ENCODE assay signal across 23 cellular contexts in genomic region chr7:11141541-11141940, GRCh38.
DNase-seq lines count a peak whose midpoint lies in the region; ATAC-seq, FAIRE-seq and TF ChIP-seq lines count a peak whose summit lies in the region.
"Had no signal": no experiment of that assay in that cellular context is flagged by ENCODE, and none has a peak within 500 bp of the region (broad histone marks: within the 10 kb centered on the region; RNA-seq: fewer than 3 reads in every experiment).

No MANE protein-coding gene starts in this region.

- H3K27ac ChIP-seq in SK-N-MC (peak overlapping the region; percentile 35; the same call in 1 of the 2 replicates), HepG2 (ENCODE audit: extremely low read length, insufficient read depth, low read length) (no peak overlapping the region)
- H3K27ac ChIP-seq: BLaER1 had no signal

- TF ChIP-seq EP300 in HepG2 (IDR thresholded peaks at IDR 0.05; ENCODE audit: low read depth in 2 of 2, low read length in 2 of 2), result no peak
- no peak for TF ChIP-seq EP300 in HepG2 (CRISPR knock-in tag; IDR thresholded peaks at IDR 0.05; ENCODE audit: borderline replicate concordance)

- WGBS in HepG2 (ENCODE audit: low lambda C conversion rate), result over 99% methylated on average over 3 of the region's 3 CpGs

- H4K20me1 ChIP-seq in HepG2 (ENCODE audit: insufficient read depth, low read length), result no peaks in the 10 kb centered on the region
- H4K20me1 ChIP-seq: BLaER1 had no signal

- POLR2A ChIA-PET in activated CD4-positive, alpha-beta T cell treated with anti-CD3 and anti-CD28 coated beads, Interleukin-2, amount 10 ng/mL, durations not matched to agents 7 days and 5 days (lab: Charles Lee), result no interaction called here
- POLR2A ChIA-PET in HepG2 (lab: Yijun Ruan, JAX), result no interaction called here

- H3K27me3 Mint-ChIP-seq in activated CD4-positive, alpha-beta T cell treated with anti-CD3 and anti-CD28 coated beads, Interleukin-2, amount 10 ng/mL, durations not matched to agents 7 days and 5 days, result no peaks in the 10 kb centered on the region
- H3K27me3 Mint-ChIP-seq: CD4-positive, alpha-beta memory T cell; CD4-positive, CD25-positive, alpha-beta regulatory T cell; CD8-positive, alpha-beta memory T cell had no signal

- TF ChIP-seq RAD21 in HepG2 (CRISPR knock-in tag; IDR thresholded peaks at IDR 0.05), result no peak

- intact Hi-C loops in HepG2 (cut with micrococcal nuclease; ENCODE audit: unreplicated experiment), result no loop called here

- no peaks in the 10 kb centered on the region for H3K9me3 Mint-ChIP-seq in activated CD4-positive, alpha-beta T cell treated with anti-CD3 and anti-CD28 coated beads, Interleukin-2, amount 10 ng/mL, durations not matched to agents 7 days and 5 days
- H3K9me3 Mint-ChIP-seq: CD14-positive monocyte; CD4-positive, alpha-beta memory T cell; CD4-positive, CD25-positive, alpha-beta regulatory T cell; CD8-positive, alpha-beta memory T cell had no signal

- H3K27ac Mint-ChIP-seq in activated CD4-positive, alpha-beta T cell treated with anti-CD3 and anti-CD28 coated beads, Interleukin-2, amount 10 ng/mL, durations not matched to agents 7 days and 5 days, result no peak overlapping the region
- H3K27ac Mint-ChIP-seq: CD4-positive, alpha-beta memory T cell; CD4-positive, CD25-positive, alpha-beta regulatory T cell; CD8-positive, alpha-beta memory T cell had no signal

- BruUV-seq in HepG2 (replicated peaks; lab: Mats Ljungman, UMichigan), result no TSS peak

- peaks cover 3% of the 10 kb centered on the region for H3K36me3 Mint-ChIP-seq in activated CD4-positive, alpha-beta T cell treated with anti-CD3 and anti-CD28 coated beads, Interleukin-2, amount 10 ng/mL, durations not matched to agents 7 days and 5 days (ENCODE audit: low read depth)

- H3K4me1 Mint-ChIP-seq in activated CD4-positive, alpha-beta T cell treated with anti-CD3 and anti-CD28 coated beads, Interleukin-2, amount 10 ng/mL, durations not matched to agents 7 days and 5 days, result no peaks in the 10 kb centered on the region
- H3K4me1 Mint-ChIP-seq: CD14-positive monocyte had no signal

- no peaks in the 10 kb centered on the region for H3K4me1 ChIP-seq in HepG2 (ENCODE audit: insufficient read depth, low read length)
- H3K4me1 ChIP-seq: BE2C, BLaER1 had no signal

- no peak overlapping the region for H2AFZ ChIP-seq in HepG2 (ENCODE audit: low read length)

- H3K4me3 Mint-ChIP-seq in activated CD4-positive, alpha-beta T cell treated with anti-CD3 and anti-CD28 coated beads, Interleukin-2, amount 10 ng/mL, durations not matched to agents 7 days and 5 days, result no peak overlapping the region
- H3K4me3 Mint-ChIP-seq: CD14-positive monocyte; CD4-positive, alpha-beta memory T cell; CD4-positive, CD25-positive, alpha-beta regulatory T cell; CD8-positive, alpha-beta memory T cell had no signal

- peak; percentile 50 for ATAC-seq in GM18861 (IDR thresholded peaks at IDR 0.05; ENCODE audit: unreplicated experiment)
- peak; percentile 57 for ATAC-seq in HG03432 (IDR thresholded peaks at IDR 0.05; ENCODE audit: unreplicated experiment)
- ATAC-seq in HepG2, result no peak

- peaks cover 33% of the 10 kb centered on the region for H3K36me3 ChIP-seq in SK-N-MC (ENCODE audit: insufficient read depth, low read length)
- H3K36me3 ChIP-seq in HepG2 (replicated peaks in 1 of 2; ENCODE audit: control insufficient read depth in 1 of 2, insufficient read depth in 2 of 2, low read length in 2 of 2), result 0 out of 5 replicates have a peak, but pooled peaks cover 0 to 4% of the 10 kb centered on the region in 2 experiments

- TF ChIP-seq POLR2A in HepG2 (IDR thresholded peaks at IDR 0.05; ENCODE audit: insufficient read depth in 1 of 2, low read depth in 2 of 2, low read length in 2 of 2), result no peak

- no peaks in the 10 kb centered on the region for H3K9me3 ChIP-seq in SK-N-MC (ENCODE audit: low read depth, low read length)
- H3K9me3 ChIP-seq in HepG2 (ENCODE audit: low read length), result no peaks in the 10 kb centered on the region
- H3K9me3 ChIP-seq: BE2C, BLaER1 had no signal

- CTCF ChIA-PET in activated CD4-positive, alpha-beta T cell treated with anti-CD3 and anti-CD28 coated beads, Interleukin-2, amount 10 ng/mL, durations not matched to agents 7 days and 5 days (lab: Charles Lee), result no interaction called here
- CTCF ChIA-PET in HepG2 (lab: Yijun Ruan, JAX; ENCODE audit: low intra/inter-chr PET ratio, low total read pairs), result no interaction called here

- H3K79me2 ChIP-seq in HepG2 (ENCODE audit: insufficient read depth, low read length), result no peaks in the 10 kb centered on the region

- FAIRE-seq in HepG2 (lab: Jason Lieb, UNC), result no peak
- FAIRE-seq: A204.1, GM12878, GM12892 had no signal

- H3K9ac ChIP-seq in SK-N-MC (ENCODE audit: insufficient read length), result no peak overlapping the region
- H3K9ac ChIP-seq in HepG2 (ENCODE audit: insufficient read depth, low read depth, low read length), result no peak overlapping the region
- H3K9ac ChIP-seq: BLaER1 had no signal

- H3K4me2 ChIP-seq in HepG2 (ENCODE audit: low read depth, low read length), result no peak overlapping the region
- H3K4me2 ChIP-seq: BLaER1 had no signal

- H3K27me3 ChIP-seq in HepG2 (ENCODE audit: control insufficient read depth in 1 of 2, insufficient read depth in 2 of 2, low read length in 2 of 2), result no peaks in the 10 kb centered on the region
- H3K27me3 ChIP-seq: BE2C, BLaER1 had no signal

- no peak for TF ChIP-seq CTCF in HepG2 (CRISPR knock-in tag; IDR thresholded peaks at IDR 0.05)

- H3K4me3 ChIP-seq in SK-N-MC (no peak overlapping the region), HepG2 (replicated peaks in 1 of 3; ENCODE audit: insufficient read depth in 1 of 3, low read depth in 2 of 3, low read length in 3 of 3) (no peak overlapping the region)
- H3K4me3 ChIP-seq: BLaER1, GM12878 had no signal

- DNase-seq in SK-N-MC (ENCODE audit: low read depth, low spot score) (no peak), DMS53 (lab: John Stamatoyannopoulos, UW) (no peak), GF-D8 (lab: John Stamatoyannopoulos, UW) (no peak), HepG2 (ENCODE audit: low spot score) (no peak)
- DNase-seq in activated CD4-positive, alpha-beta T cell treated with anti-CD3 and anti-CD28 coated beads, Interleukin-2, amount 10 ng/mL, durations not matched to agents 7 days and 5 days, result no peak
- DNase-seq: 8988T; ACHN; BE2C; C1 segment of cervical spinal cord; CD4-positive, alpha-beta memory T cell; CD4-positive, CD25-positive, alpha-beta regulatory T cell; CD8-positive, alpha-beta memory T cell; COR-L47; DMS 273 treated with DMSO at 0.1 percent for 48 hours; DMS153; DMS79 treated with DMSO at 0.1 percent for 48 hours had no signal

- in situ Hi-C loops in HepG2 (cut with HindIII; ENCODE audit: extremely low pct_ligation_motif_present, low pct_unique_long_range_greater_than_20kb), result no loop called here

TF ChIP-seq in HepG2, 621 proteins besides CTCF, POLR2A, EP300 and RAD21:
- no peak for TF ChIP-seq ZNF33B (CRISPR knock-in tag; IDR thresholded peaks at IDR 0.05)
- no peak for TF ChIP-seq MEIS2 (CRISPR knock-in tag; IDR thresholded peaks at IDR 0.05)
- no peak for TF ChIP-seq ZBTB44 (CRISPR knock-in tag; IDR thresholded peaks at IDR 0.05)
- TF ChIP-seq ZFP36L1 (CRISPR knock-in tag; IDR thresholded peaks at IDR 0.05), result no peak
- TF ChIP-seq ZIK1 (CRISPR knock-in tag; IDR thresholded peaks at IDR 0.05; ENCODE audit: borderline replicate concordance, low read depth), result no peak
- TF ChIP-seq RFXAP (CRISPR knock-in tag; IDR thresholded peaks at IDR 0.05; ENCODE audit: borderline replicate concordance), result no peak
- no peak for TF ChIP-seq ZNF549 (CRISPR knock-in tag; IDR thresholded peaks at IDR 0.05)
- no peak for TF ChIP-seq ZNF484 (CRISPR knock-in tag; IDR thresholded peaks at IDR 0.05; ENCODE audit: borderline replicate concordance, low read depth)
- no peak for TF ChIP-seq ZBTB26 (CRISPR knock-in tag; IDR thresholded peaks at IDR 0.05; ENCODE audit: borderline replicate concordance)
- TF ChIP-seq PHF8 (CRISPR knock-in tag; IDR thresholded peaks at IDR 0.05), result no peak
- TF ChIP-seq TBL1XR1 (IDR thresholded peaks at IDR 0.05; ENCODE audit: borderline replicate concordance, low read length, partially characterized antibody), result no peak
- no peak for TF ChIP-seq ZNF792 (CRISPR knock-in tag; IDR thresholded peaks at IDR 0.05)
- no peak for TF ChIP-seq HOXA9 (CRISPR knock-in tag; IDR thresholded peaks at IDR 0.05; ENCODE audit: borderline replicate concordance)
- TF ChIP-seq HNRNPL (IDR thresholded peaks at IDR 0.05; ENCODE audit: low read depth, low read length), result no peak
- no peak for TF ChIP-seq EEA1 (CRISPR knock-in tag; IDR thresholded peaks at IDR 0.05; ENCODE audit: borderline replicate concordance)
- TF ChIP-seq HOXA3 (CRISPR knock-in tag; IDR thresholded peaks at IDR 0.05), result no peak
- TF ChIP-seq EED (CRISPR knock-in tag; IDR thresholded peaks at IDR 0.05), result no peak
- no peak for TF ChIP-seq ZNF292 (CRISPR knock-in tag; IDR thresholded peaks at IDR 0.05; ENCODE audit: borderline replicate concordance, low read depth)
- TF ChIP-seq ZNF124 (CRISPR knock-in tag; IDR thresholded peaks at IDR 0.05), result no peak
